Comparison of ENCODE assay signal across 8 cellular contexts in the genomic region with DNA sequence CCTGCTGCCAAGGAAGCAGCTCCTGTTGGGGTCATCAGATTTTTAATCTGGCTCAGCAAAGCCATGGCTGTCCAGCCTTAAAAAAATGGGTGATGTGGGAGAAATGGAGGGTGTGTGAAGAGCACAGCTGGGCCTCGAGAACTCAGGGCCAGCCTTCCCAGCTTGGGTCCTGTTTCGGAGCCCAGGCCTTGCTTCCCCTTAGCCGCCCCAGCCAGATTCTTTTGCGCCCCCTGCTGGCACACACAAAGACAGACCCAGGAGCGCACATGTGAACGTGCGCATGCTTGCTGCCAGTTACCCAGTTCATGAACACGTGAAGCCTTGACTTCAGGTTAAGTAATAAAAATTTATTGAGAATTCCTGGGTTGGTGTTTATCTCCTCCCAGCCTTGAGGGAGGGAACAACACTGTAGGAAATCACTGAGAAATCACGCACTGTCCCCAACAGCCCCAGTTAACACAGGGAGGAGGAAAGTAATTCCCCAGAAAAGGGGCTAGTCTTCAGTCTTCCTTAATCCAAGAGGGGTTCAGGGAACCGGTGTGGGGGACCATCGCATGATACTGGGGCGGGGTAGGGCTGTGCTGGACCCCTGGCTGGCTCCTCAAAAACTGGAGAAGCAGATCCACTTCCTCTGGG. TPM values are rescaled to one million over a fixed set of nuclear protein-coding genes. Genes with fewer than 3 reads are reported as not detected.
DNase-seq lines count a peak whose midpoint lies in the region; ATAC-seq and TF ChIP-seq lines count a peak whose summit lies in the region.

No MANE protein-coding gene starts in this region.

- H3K9me3 ChIP-seq in endocrine pancreas (ENCODE audit: control insufficient read depth, low read length) = no peaks in the 10 kb centered on the region
- no peaks in the 10 kb centered on the region for H3K9me3 ChIP-seq in mucosa of descending colon

- H3K36me3 ChIP-seq in endocrine pancreas (ENCODE audit: control insufficient read depth, insufficient read depth, low read length) (no peaks in the 10 kb centered on the region), mucosa of descending colon (ENCODE audit: low read depth) (no peaks in the 10 kb centered on the region)

- no peaks in the 10 kb centered on the region for H3K27me3 ChIP-seq in endocrine pancreas (ENCODE audit: control insufficient read depth, insufficient read depth, low read length)

- DNase-seq in HPDE6-E6E7 (ENCODE audit: extremely low spot score) (peak; percentile 72), NCI-H82 treated with DMSO at 0.1 percent for 48 hours (lab: John Stamatoyannopoulos, UW; ENCODE audit: unreplicated experiment) (peak; percentile 52), mucosa of descending colon (peak; percentile 88 to 92 (median 92))
- peak; percentile 93 for DNase-seq in activated CD8-positive, alpha-beta memory T cell treated with anti-CD3 and anti-CD28 coated beads for 24 hours
- peak; percentile 81 for DNase-seq in stimulated activated CD8-positive, alpha-beta memory T cell treated with anti-CD3 and anti-CD28 coated beads, Interleukin-4, amount 100 ng/mL, for 24 hours (ENCODE audit: low read depth)

- intact Hi-C loops in mucosa of descending colon (cut with DNase I, micrococcal nuclease) = no loop called here

- ATAC-seq in mucosa of descending colon (peak; percentile 51), GM21717 (IDR thresholded peaks at IDR 0.05; ENCODE audit: unreplicated experiment) (no peak)

- H3K4me3 ChIP-seq in GM12875 (ENCODE audit: low read depth, low read length) = no peak overlapping the region
- H3K4me3 ChIP-seq in endocrine pancreas (ENCODE audit: control insufficient read depth, insufficient read depth, low read length) = no peak overlapping the region
- no peak overlapping the region for H3K4me3 ChIP-seq in mucosa of descending colon

- peak overlapping the region; percentile 89 for H3K9ac ChIP-seq in endocrine pancreas (ENCODE audit: control insufficient read depth, insufficient read depth, low read length)

- peak; percentile 91 for TF ChIP-seq CTCF in GM12875 (IDR thresholded peaks at IDR 0.05; ENCODE audit: borderline replicate concordance, insufficient read depth, low read depth, low read length)
- peak; percentile 85 for TF ChIP-seq CTCF in mucosa of descending colon (IDR thresholded peaks at IDR 0.05)

- H3K4me1 ChIP-seq in endocrine pancreas (ENCODE audit: control insufficient read depth, insufficient read depth, low read length) (no peaks in the 10 kb centered on the region), mucosa of descending colon (ENCODE audit: low read depth) (peaks cover 40% of the 10 kb centered on the region)

RNA-seq across cellular contexts. Expression of a gene that starts 5.3 kb away (rescaled TPM):
- 100 to 1,000 TPM; 204 to 266 (median 209) TPM for total RNA-seq in mucosa of descending colon

RNA-seq across cellular contexts. Expression of a gene that starts 5.6 kb away (rescaled TPM):
- total RNA-seq in mucosa of descending colon = 10 to 100 TPM; 29.6 to 33.7 (median 33.4) TPM

RNA-seq across cellular contexts. Expression of a gene that starts 14.0 kb away (rescaled TPM):
- 10 to 100 TPM; 37.4 to 61.7 (median 51.7) TPM for total RNA-seq in mucosa of descending colon

RNA-seq across cellular contexts. Expression of a gene that starts 21.3 kb away (rescaled TPM):
- 100 to 1,000 TPM; 113 to 175 (median 130) TPM for total RNA-seq in mucosa of descending colon

RNA-seq across cellular contexts. Expression of a gene that starts 21.5 kb away (rescaled TPM):
- total RNA-seq in mucosa of descending colon = not detected
